1 cellular context compared by ENCODE assay signal in genomic region chr19:8412783-8413592, GRCh38.
TF ChIP-seq lines count a peak whose summit lies in the region.

TSS of gene MARCHF2 (plus strand) at chr19:8413305. CDS start at chr19:8421841, 8,536 bp downstream.

TF ChIP-seq in HepG2, 621 proteins besides CTCF, POLR2A, EP300 and RAD21 (continued from another document and continues in another):
- no peak for TF ChIP-seq SKIL (CRISPR knock-in tag; IDR thresholded peaks at IDR 0.05; ENCODE audit: borderline replicate concordance)
- TF ChIP-seq, protein P1, sequence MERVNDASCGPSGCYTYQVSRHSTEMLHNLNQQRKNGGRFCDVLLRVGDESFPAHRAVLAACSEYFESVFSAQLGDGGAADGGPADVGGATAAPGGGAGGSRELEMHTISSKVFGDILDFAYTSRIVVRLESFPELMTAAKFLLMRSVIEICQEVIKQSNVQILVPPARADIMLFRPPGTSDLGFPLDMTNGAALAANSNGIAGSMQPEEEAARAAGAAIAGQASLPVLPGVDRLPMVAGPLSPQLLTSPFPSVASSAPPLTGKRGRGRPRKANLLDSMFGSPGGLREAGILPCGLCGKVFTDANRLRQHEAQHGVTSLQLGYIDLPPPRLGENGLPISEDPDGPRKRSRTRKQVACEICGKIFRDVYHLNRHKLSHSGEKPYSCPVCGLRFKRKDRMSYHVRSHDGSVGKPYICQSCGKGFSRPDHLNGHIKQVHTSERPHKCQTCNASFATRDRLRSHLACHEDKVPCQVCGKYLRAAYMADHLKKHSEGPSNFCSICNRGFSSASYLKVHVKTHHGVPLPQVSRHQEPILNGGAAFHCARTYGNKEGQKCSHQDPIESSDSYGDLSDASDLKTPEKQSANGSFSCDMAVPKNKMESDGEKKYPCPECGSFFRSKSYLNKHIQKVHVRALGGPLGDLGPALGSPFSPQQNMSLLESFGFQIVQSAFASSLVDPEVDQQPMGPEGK (CRISPR knock-in tag; IDR thresholded peaks at IDR 0.05): peak; percentile 34; the same call in 1 of the 2 replicates
- TF ChIP-seq GABPB1 (CRISPR knock-in tag; IDR thresholded peaks at IDR 0.05): peak; percentile 68; the same call in 1 of the 2 replicates
- no peak for TF ChIP-seq HOXA3 (CRISPR knock-in tag; IDR thresholded peaks at IDR 0.05)
- no peak for TF ChIP-seq PPARG (CRISPR knock-in tag; conservative IDR thresholded peaks at IDR 0.05)
- TF ChIP-seq, protein P2, sequence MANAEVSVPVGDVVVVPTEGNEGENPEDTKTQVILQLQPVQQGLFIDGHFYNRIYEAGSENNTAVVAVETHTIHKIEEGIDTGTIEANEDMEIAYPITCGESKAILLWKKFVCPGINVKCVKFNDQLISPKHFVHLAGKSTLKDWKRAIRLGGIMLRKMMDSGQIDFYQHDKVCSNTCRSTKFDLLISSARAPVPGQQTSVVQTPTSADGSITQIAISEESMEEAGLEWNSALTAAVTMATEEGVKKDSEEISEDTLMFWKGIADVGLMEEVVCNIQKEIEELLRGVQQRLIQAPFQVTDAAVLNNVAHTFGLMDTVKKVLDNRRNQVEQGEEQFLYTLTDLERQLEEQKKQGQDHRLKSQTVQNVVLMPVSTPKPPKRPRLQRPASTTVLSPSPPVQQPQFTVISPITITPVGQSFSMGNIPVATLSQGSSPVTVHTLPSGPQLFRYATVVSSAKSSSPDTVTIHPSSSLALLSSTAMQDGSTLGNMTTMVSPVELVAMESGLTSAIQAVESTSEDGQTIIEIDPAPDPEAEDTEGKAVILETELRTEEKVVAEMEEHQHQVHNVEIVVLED (CRISPR knock-in tag; IDR thresholded peaks at IDR 0.05; ENCODE audit: borderline replicate concordance): no peak
- TF ChIP-seq HOXD1 (CRISPR knock-in tag; IDR thresholded peaks at IDR 0.05): no peak
- no peak; the same call in 1 of the 2 replicates for TF ChIP-seq CHD2 (IDR thresholded peaks at IDR 0.05; ENCODE audit: low read depth, low read length)
- TF ChIP-seq ZFAT (CRISPR knock-in tag; conservative IDR thresholded peaks at IDR 0.05): no peak
- TF ChIP-seq ZNF619 (CRISPR knock-in tag; IDR thresholded peaks at IDR 0.05): no peak
- TF ChIP-seq, protein P3, sequence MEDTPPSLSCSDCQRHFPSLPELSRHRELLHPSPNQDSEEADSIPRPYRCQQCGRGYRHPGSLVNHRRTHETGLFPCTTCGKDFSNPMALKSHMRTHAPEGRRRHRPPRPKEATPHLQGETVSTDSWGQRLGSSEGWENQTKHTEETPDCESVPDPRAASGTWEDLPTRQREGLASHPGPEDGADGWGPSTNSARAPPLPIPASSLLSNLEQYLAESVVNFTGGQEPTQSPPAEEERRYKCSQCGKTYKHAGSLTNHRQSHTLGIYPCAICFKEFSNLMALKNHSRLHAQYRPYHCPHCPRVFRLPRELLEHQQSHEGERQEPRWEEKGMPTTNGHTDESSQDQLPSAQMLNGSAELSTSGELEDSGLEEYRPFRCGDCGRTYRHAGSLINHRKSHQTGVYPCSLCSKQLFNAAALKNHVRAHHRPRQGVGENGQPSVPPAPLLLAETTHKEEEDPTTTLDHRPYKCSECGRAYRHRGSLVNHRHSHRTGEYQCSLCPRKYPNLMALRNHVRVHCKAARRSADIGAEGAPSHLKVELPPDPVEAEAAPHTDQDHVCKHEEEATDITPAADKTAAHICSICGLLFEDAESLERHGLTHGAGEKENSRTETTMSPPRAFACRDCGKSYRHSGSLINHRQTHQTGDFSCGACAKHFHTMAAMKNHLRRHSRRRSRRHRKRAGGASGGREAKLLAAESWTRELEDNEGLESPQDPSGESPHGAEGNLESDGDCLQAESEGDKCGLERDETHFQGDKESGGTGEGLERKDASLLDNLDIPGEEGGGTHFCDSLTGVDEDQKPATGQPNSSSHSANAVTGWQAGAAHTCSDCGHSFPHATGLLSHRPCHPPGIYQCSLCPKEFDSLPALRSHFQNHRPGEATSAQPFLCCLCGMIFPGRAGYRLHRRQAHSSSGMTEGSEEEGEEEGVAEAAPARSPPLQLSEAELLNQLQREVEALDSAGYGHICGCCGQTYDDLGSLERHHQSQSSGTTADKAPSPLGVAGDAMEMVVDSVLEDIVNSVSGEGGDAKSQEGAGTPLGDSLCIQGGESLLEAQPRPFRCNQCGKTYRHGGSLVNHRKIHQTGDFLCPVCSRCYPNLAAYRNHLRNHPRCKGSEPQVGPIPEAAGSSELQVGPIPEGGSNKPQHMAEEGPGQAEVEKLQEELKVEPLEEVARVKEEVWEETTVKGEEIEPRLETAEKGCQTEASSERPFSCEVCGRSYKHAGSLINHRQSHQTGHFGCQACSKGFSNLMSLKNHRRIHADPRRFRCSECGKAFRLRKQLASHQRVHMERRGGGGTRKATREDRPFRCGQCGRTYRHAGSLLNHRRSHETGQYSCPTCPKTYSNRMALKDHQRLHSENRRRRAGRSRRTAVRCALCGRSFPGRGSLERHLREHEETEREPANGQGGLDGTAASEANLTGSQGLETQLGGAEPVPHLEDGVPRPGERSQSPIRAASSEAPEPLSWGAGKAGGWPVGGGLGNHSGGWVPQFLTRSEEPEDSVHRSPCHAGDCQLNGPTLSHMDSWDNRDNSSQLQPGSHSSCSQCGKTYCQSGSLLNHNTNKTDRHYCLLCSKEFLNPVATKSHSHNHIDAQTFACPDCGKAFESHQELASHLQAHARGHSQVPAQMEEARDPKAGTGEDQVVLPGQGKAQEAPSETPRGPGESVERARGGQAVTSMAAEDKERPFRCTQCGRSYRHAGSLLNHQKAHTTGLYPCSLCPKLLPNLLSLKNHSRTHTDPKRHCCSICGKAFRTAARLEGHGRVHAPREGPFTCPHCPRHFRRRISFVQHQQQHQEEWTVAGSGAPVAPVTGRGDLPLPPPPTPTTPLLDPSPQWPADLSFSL (CRISPR knock-in tag; IDR thresholded peaks at IDR 0.05): no peak
- TF ChIP-seq ZNF775 (CRISPR knock-in tag; IDR thresholded peaks at IDR 0.05; ENCODE audit: borderline replicate concordance): no peak
- TF ChIP-seq DNMT3B (CRISPR knock-in tag; conservative IDR thresholded peaks at IDR 0.05): no peak
- no peak for TF ChIP-seq ZNF780A (CRISPR knock-in tag; IDR thresholded peaks at IDR 0.05)
- no peak for TF ChIP-seq TFE3 (CRISPR knock-in tag; IDR thresholded peaks at IDR 0.05)
- TF ChIP-seq ZKSCAN5 (CRISPR knock-in tag; IDR thresholded peaks at IDR 0.05): no peak
- no peak for TF ChIP-seq SOX6 (IDR thresholded peaks at IDR 0.05)
- no peak; the same call in 1 of the 2 replicates for TF ChIP-seq SOX6 (CRISPR knock-in tag; IDR thresholded peaks at IDR 0.05)
- TF ChIP-seq ZNF121 (CRISPR knock-in tag; IDR thresholded peaks at IDR 0.05): no peak
- no peak for TF ChIP-seq PLRG1 (conservative IDR thresholded peaks at IDR 0.05)
- no peak for TF ChIP-seq CBX2 (IDR thresholded peaks at IDR 0.05; ENCODE audit: low read depth, low read length)
- TF ChIP-seq CBX2 (CRISPR knock-in tag; IDR thresholded peaks at IDR 0.05; ENCODE audit: low read depth): no peak
- TF ChIP-seq ZBTB14 (CRISPR knock-in tag; IDR thresholded peaks at IDR 0.05): no peak
- TF ChIP-seq, protein P4, sequence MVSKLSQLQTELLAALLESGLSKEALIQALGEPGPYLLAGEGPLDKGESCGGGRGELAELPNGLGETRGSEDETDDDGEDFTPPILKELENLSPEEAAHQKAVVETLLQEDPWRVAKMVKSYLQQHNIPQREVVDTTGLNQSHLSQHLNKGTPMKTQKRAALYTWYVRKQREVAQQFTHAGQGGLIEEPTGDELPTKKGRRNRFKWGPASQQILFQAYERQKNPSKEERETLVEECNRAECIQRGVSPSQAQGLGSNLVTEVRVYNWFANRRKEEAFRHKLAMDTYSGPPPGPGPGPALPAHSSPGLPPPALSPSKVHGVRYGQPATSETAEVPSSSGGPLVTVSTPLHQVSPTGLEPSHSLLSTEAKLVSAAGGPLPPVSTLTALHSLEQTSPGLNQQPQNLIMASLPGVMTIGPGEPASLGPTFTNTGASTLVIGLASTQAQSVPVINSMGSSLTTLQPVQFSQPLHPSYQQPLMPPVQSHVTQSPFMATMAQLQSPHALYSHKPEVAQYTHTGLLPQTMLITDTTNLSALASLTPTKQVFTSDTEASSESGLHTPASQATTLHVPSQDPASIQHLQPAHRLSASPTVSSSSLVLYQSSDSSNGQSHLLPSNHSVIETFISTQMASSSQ (IDR thresholded peaks at IDR 0.05; ENCODE audit: low read depth): no peak
- TF ChIP-seq, protein P4 (CRISPR knock-in tag; IDR thresholded peaks at IDR 0.05; ENCODE audit: borderline replicate concordance): no peak
- TF ChIP-seq DBP (CRISPR knock-in tag; IDR thresholded peaks at IDR 0.05; ENCODE audit: not compliant biosample characterization): no peak
- TF ChIP-seq ZFP90 (CRISPR knock-in tag; IDR thresholded peaks at IDR 0.05; ENCODE audit: borderline replicate concordance): no peak
- TF ChIP-seq ZNF12 (CRISPR knock-in tag; IDR thresholded peaks at IDR 0.05): no peak
- TF ChIP-seq SRY (CRISPR knock-in tag; IDR thresholded peaks at IDR 0.05): no peak
- no peak for TF ChIP-seq ARID2 (CRISPR knock-in tag; IDR thresholded peaks at IDR 0.05; ENCODE audit: borderline replicate concordance)
- TF ChIP-seq ZNF557 (CRISPR knock-in tag; IDR thresholded peaks at IDR 0.05): no peak
- TF ChIP-seq, protein P5, sequence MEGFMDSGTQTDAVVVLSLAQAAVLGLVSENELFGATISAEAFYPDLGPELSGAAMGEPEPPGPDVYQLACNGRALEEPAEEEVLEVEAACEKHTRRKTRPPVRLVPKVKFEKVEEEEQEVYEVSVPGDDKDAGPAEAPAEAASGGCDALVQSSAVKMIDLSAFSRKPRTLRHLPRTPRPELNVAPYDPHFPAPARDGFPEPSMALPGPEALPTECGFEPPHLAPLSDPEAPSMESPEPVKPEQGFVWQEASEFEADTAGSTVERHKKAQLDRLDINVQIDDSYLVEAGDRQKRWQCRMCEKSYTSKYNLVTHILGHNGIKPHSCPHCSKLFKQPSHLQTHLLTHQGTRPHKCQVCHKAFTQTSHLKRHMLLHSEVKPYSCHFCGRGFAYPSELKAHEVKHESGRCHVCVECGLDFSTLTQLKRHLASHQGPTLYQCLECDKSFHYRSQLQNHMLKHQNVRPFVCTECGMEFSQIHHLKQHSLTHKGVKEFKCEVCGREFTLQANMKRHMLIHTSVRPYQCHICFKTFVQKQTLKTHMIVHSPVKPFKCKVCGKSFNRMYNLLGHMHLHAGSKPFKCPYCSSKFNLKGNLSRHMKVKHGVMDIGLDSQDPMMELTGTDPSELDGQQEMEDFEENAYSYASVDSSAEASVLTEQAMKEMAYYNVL (CRISPR knock-in tag; IDR thresholded peaks at IDR 0.05; ENCODE audit: borderline replicate concordance): no peak
- no peak for TF ChIP-seq FLYWCH1 (CRISPR knock-in tag; IDR thresholded peaks at IDR 0.05)
- TF ChIP-seq ZNF83 (CRISPR knock-in tag; IDR thresholded peaks at IDR 0.05; ENCODE audit: borderline replicate concordance): no peak
- TF ChIP-seq ATF7 (IDR thresholded peaks at IDR 0.05): no peak
- TF ChIP-seq ATF7 (CRISPR knock-in tag; IDR thresholded peaks at IDR 0.05): no peak
- TF ChIP-seq SPEN (CRISPR knock-in tag; IDR thresholded peaks at IDR 0.05; ENCODE audit: low read depth): peak; percentile 41; the same call in 1 of the 2 replicates
- no peak for TF ChIP-seq ZNF282 (IDR thresholded peaks at IDR 0.05; ENCODE audit: partially characterized antibody)
